8 cellular contexts compared by ENCODE assay signal in the genomic region with DNA sequence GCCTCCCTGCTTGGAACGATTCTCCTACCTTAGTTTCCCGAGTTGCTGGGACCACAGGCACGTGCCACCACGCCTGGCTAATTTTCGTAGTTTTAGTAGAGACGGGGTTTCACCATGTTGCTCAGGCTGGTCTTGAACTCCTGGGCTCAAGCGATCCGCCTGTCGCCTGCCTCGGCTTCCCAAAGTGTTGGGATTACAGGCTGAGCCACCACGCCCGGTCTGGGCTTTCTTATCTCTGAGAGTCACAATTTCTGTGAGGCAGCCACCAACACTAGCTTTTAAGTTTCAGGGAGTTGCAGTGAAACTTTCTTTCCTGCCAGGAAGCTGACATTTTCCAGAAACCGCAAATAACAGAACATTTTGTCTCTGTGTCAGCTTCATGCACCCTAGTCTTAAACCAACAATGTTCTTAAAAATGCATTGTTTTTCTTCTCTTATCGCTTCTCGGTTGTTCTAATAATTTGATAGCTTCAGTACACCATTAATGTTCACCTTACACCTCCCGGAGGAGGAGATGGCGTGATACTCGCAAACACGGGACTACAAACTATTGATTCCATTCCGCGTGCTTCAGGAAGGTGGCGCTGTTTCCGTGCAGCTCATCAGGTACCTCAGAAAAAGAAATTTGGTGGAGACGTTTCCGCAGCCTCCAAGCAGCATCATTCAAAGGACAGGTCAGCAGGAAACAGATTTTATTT. TPM values are rescaled to one million over a fixed set of nuclear protein-coding genes. Genes with fewer than 3 reads are reported as not detected.
DNase-seq lines count a peak whose midpoint lies in the region; ATAC-seq, FAIRE-seq and TF ChIP-seq lines count a peak whose summit lies in the region.

No MANE protein-coding gene starts in this region.

- BruUV-seq in MCF 10A (replicated peaks; lab: Mats Ljungman, UMichigan) = no TSS peak

- no peak overlapping the region for H3K27ac Mint-ChIP-seq in MCF 10A (ENCODE audit: low read depth, unreplicated experiment)

- dilution Hi-C loops in keratinocyte (cut with MboI; ENCODE audit: extremely low pct_ligation_motif_present, low sequenced_read_pairs) = no loop called here

- H3K4me3 Mint-ChIP-seq in MCF 10A (ENCODE audit: unreplicated experiment) = no peak overlapping the region

- no peaks in the 10 kb centered on the region for H3K36me3 Mint-ChIP-seq in MCF 10A (ENCODE audit: insufficient read depth, unreplicated experiment)

- FAIRE-seq in keratinocyte (lab: Jason Lieb, UNC) = peak; percentile 80

- peak overlapping the region; percentile 68 for H3K4me2 ChIP-seq in keratinocyte (ENCODE audit: control insufficient read depth, extremely low read depth, insufficient read depth, low read depth, low read length)

- H3K9me1 ChIP-seq in keratinocyte (ENCODE audit: control insufficient read depth, extremely low read depth, insufficient read depth, low read length) = no peaks in the 10 kb centered on the region

- H2AFZ ChIP-seq in keratinocyte (ENCODE audit: control insufficient read depth, low read length) = peak overlapping the region; percentile 10

- peaks cover 6% of the 10 kb centered on the region for H3K4me1 Mint-ChIP-seq in MCF 10A (ENCODE audit: insufficient read depth, unreplicated experiment)

- ATAC-seq in GM19463 (IDR thresholded peaks at IDR 0.05; ENCODE audit: unreplicated experiment) (peak; percentile 62), HG03378 (IDR thresholded peaks at IDR 0.05; ENCODE audit: unreplicated experiment) (no peak)

- intact Hi-C loops in MCF 10A (cut with micrococcal nuclease) = loop anchor here (2.0 kb wide), 2 partner anchors 163 to 393 kb away; no protein-coding TSS in a partner anchor

- TF ChIP-seq CTCF in AG10803 (conservative IDR thresholded peaks at IDR 0.05; ENCODE audit: low read length) = peak; percentile 96
- peak; percentile 89 for TF ChIP-seq CTCF in VCaP (conservative IDR thresholded peaks at IDR 0.05)
- TF ChIP-seq CTCF in MCF 10A (IDR thresholded peaks at IDR 0.05; ENCODE audit: unreplicated experiment) = peak; percentile 82
- TF ChIP-seq CTCF in keratinocyte (optimal IDR thresholded peaks at IDR 0.05 in 1 of 3, IDR thresholded peaks at IDR 0.05 in 1 of 3, conservative IDR thresholded peaks at IDR 0.05 in 1 of 3; ENCODE audit: extremely low read depth in 1 of 3, insufficient read depth in 2 of 3, low read length in 3 of 3) = peak; percentile 84 to 94 (median 86)

- H3K9ac ChIP-seq in keratinocyte (ENCODE audit: control insufficient read depth, extremely low read depth, insufficient read depth, low read length) = no peak overlapping the region

- DNase-seq in AG10803 (ENCODE audit: low read depth) = peak; percentile 62
- DNase-seq in NCI-H2081 (lab: John Stamatoyannopoulos, UW) = peak; percentile 45 to 62
- peak; percentile 68 for DNase-seq in MCF 10A (ENCODE audit: unreplicated experiment)
- no peak for DNase-seq in keratinocyte (ENCODE audit: low read depth, low spot score)
- DNase-seq in stimulated activated CD4-positive, alpha-beta T cell treated with anti-CD3 and anti-CD28 coated beads, Interleukin-15, amount 100 ng/mL, for 48 hours (ENCODE audit: low read depth in 2 of 2) = peak; percentile 33 to 57

- H3K27ac ChIP-seq in VCaP (no peak overlapping the region), keratinocyte (ENCODE audit: control insufficient read depth, insufficient read depth, low read length) (no peak overlapping the region)

- CTCF ChIA-PET in MCF 10A (lab: Yijun Ruan, JAX) = interaction anchor here (0.6 to 2.2 kb wide), 35 partner anchors 9 to 432 kb away, joined by 3 to 16 read pairs (median 4); no protein-coding TSS in a partner anchor

- no peaks in the 10 kb centered on the region for H3K79me2 ChIP-seq in keratinocyte (ENCODE audit: control insufficient read depth, insufficient read depth, low read length)

- no peaks in the 10 kb centered on the region for H4K20me1 ChIP-seq in keratinocyte (ENCODE audit: control insufficient read depth, extremely low read depth, insufficient read depth, low read length)

- no peaks in the 10 kb centered on the region for H3K36me3 ChIP-seq in keratinocyte (ENCODE audit: control insufficient read depth in 2 of 2, extremely low read depth in 1 of 2, insufficient read depth in 2 of 2, low read length in 2 of 2)

- H3K27me3 Mint-ChIP-seq in MCF 10A (ENCODE audit: insufficient read depth, unreplicated experiment) = no peaks in the 10 kb centered on the region

- H3K4me3 ChIP-seq in AG10803 (ENCODE audit: low read length) (no peak overlapping the region), keratinocyte (ENCODE audit: control insufficient read depth in 2 of 3, extremely low read depth in 1 of 3, insufficient read depth in 2 of 3, low read depth in 1 of 3, low read length in 3 of 3) (no peak overlapping the region)

- H3K4me1 ChIP-seq in keratinocyte (ENCODE audit: control insufficient read depth, extremely low read depth, insufficient read depth, low read length) = peaks cover 4% of the 10 kb centered on the region

- no peaks in the 10 kb centered on the region for H3K9me3 Mint-ChIP-seq in MCF 10A (ENCODE audit: unreplicated experiment)

- no peaks in the 10 kb centered on the region for H3K27me3 ChIP-seq in keratinocyte (ENCODE audit: control insufficient read depth, extremely low read depth, insufficient read depth, low read length)

- POLR2A ChIA-PET in MCF 10A (lab: Yijun Ruan, JAX) = interaction anchor here (0.7 to 1.2 kb wide), 5 partner anchors 8 to 154 kb away, joined by 3 to 5 read pairs (median 3); partner anchors contain the start of gene USP22

- H3K9me3 ChIP-seq in keratinocyte (ENCODE audit: control insufficient read depth, low read depth, low read length) = no peaks in the 10 kb centered on the region

RNA-seq across cellular contexts. Expression of gene DHRS7B, which starts 7.4 kb away (rescaled TPM):
- 18.0 and 21.6 TPM in 2 replicates for total RNA-seq in MCF 10A (2022)
- polyA plus RNA-seq in keratinocyte = 33.8 to 49.8 TPM (median 34.0 TPM) in 3 replicates
- 32.8 TPM for polyA plus RNA-seq in keratinocyte (2011; ENCODE audit: low read depth)
- polyA plus RNA-seq in keratinocyte (2011; cell fraction: cytosol; rRNA removed) = 27.1 and 35.9 TPM in 2 replicates
- polyA plus RNA-seq in keratinocyte (2011; cell fraction: nucleus; rRNA removed) = 58.0 and 71.1 TPM in 2 replicates
- polyA plus RNA-seq in keratinocyte (2012; ENCODE audit: low replicate concordance) = 34.7 and 39.6 TPM in 2 replicates
- polyA minus RNA-seq in keratinocyte = 36.8 to 58.2 TPM (median 41.2 TPM) in 3 replicates
- polyA minus RNA-seq in keratinocyte (2011; cell fraction: cytosol; rRNA and poly(A)+ RNA removed) = 41.6 TPM
- 24.8 and 32.0 TPM in 2 replicates for polyA minus RNA-seq in keratinocyte (2011; cell fraction: nucleus; rRNA and poly(A)+ RNA removed)
